Comparison of ENCODE assay signal across 14 cellular contexts in the genomic region with DNA sequence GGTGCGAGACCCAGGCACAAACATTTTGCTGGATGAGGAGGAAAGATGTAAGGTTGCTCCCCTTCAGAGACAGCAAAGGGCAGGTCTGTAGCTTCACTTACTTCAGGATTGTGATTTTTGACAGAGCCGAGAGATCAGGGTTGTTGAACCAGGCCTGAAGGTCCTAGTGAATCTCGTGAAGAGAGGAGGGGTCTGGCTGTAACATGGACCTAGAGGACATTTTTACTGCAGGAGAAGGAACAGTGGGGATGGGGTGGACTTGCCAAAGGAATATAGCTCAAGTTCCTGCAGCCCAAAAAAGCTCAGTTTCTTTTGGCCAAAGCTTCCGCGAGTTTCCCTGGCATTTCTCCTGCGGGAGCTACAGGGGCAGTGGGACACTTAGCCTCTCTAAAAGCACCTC. TPM values are rescaled to one million over a fixed set of nuclear protein-coding genes. Genes with fewer than 3 reads are reported as not detected.
DNase-seq lines count a peak whose midpoint lies in the region; ATAC-seq, FAIRE-seq and TF ChIP-seq lines count a peak whose summit lies in the region.
"Had no signal": no experiment of that assay in that cellular context is flagged by ENCODE, and none has a peak within 500 bp of the region (broad histone marks: within the 10 kb centered on the region; RNA-seq: fewer than 3 reads in every experiment).

No MANE protein-coding gene starts in this region.

- H3K27ac Mint-ChIP-seq in natural killer cell treated with Interleukin-12 subunit alpha and Interleukin-12 subunit beta and Interleukin-15 and Interleukin-18, amount 100 ng/mL, for 72 hours = no peak overlapping the region
- no peak overlapping the region for H3K27ac Mint-ChIP-seq in natural killer cell
- H3K27ac Mint-ChIP-seq in activated CD8-positive, alpha-beta memory T cell treated with anti-CD3 and anti-CD28 coated beads, Interleukin-2, amount 10 ng/mL, durations not matched to agents 7 days and 5 days = no peak overlapping the region
- H3K27ac Mint-ChIP-seq: activated CD4-positive, alpha-beta memory T cell treated with anti-CD3 and anti-CD28 coated beads, Interleukin-2, amount 10 ng/mL, durations not matched to agents 7 days and 5 days; activated naive CD8-positive, alpha-beta T cell treated with anti-CD3 and anti-CD28 coated beads, Interleukin-2, amount 50 U/mL, for 24 hours had no signal

- intact Hi-C loops in natural killer cell (cut with micrococcal nuclease) = no loop called here
- intact Hi-C loops in pancreas (cut with DNase I) = loop anchor here in 1 of 3 donors (10.0 kb wide), 1 partner anchor 127 kb away; no protein-coding TSS in a partner anchor
- intact Hi-C loops in mucosa of descending colon (cut with DNase I, micrococcal nuclease) = no loop called here

- no peaks in the 10 kb centered on the region for H3K36me3 Mint-ChIP-seq in natural killer cell treated with Interleukin-12 subunit alpha and Interleukin-12 subunit beta and Interleukin-15 and Interleukin-18, amount 100 ng/mL, for 72 hours
- H3K36me3 Mint-ChIP-seq in natural killer cell = no peaks in the 10 kb centered on the region
- no peaks in the 10 kb centered on the region for H3K36me3 Mint-ChIP-seq in activated CD8-positive, alpha-beta memory T cell treated with anti-CD3 and anti-CD28 coated beads, Interleukin-2, amount 10 ng/mL, durations not matched to agents 7 days and 5 days

- peaks cover 30 to 51% of the 10 kb centered on the region in 2 donors for H3K27me3 Mint-ChIP-seq in natural killer cell treated with Interleukin-12 subunit alpha and Interleukin-12 subunit beta and Interleukin-15 and Interleukin-18, amount 100 ng/mL, for 72 hours
- H3K27me3 Mint-ChIP-seq in natural killer cell (ENCODE audit: low read depth in 2 of 2) = peaks cover 36 to 51% of the 10 kb centered on the region in 2 donors
- H3K27me3 Mint-ChIP-seq in activated CD8-positive, alpha-beta memory T cell treated with anti-CD3 and anti-CD28 coated beads, Interleukin-2, amount 10 ng/mL, durations not matched to agents 7 days and 5 days = peaks cover 60% of the 10 kb centered on the region

- TF ChIP-seq CTCF in natural killer cell (IDR thresholded peaks at IDR 0.05) (no peak), foreskin keratinocyte (conservative IDR thresholded peaks at IDR 0.05) (no peak), pancreas (IDR thresholded peaks at IDR 0.05) (no peak), mucosa of descending colon (IDR thresholded peaks at IDR 0.05) (no peak)

- H3K9me3 ChIP-seq in pancreas = no peaks in the 10 kb centered on the region
- H3K9me3 ChIP-seq in mucosa of descending colon = no peaks in the 10 kb centered on the region

- CTCF ChIA-PET in activated CD8-positive, alpha-beta memory T cell treated with anti-CD3 and anti-CD28 coated beads, Interleukin-2, amount 10 ng/mL, durations not matched to agents 7 days and 5 days (lab: Charles Lee) = no interaction called here

- H3K27ac ChIP-seq in foreskin keratinocyte (peak overlapping the region; percentile 89), pancreas (peak overlapping the region; percentile 89 to 93 (median 92))

- no peaks in the 10 kb centered on the region for H3K36me3 ChIP-seq in pancreas
- H3K36me3 ChIP-seq in mucosa of descending colon (ENCODE audit: low read depth) = no peaks in the 10 kb centered on the region

- H3K4me1 Mint-ChIP-seq in natural killer cell treated with Interleukin-12 subunit alpha and Interleukin-12 subunit beta and Interleukin-15 and Interleukin-18, amount 100 ng/mL, for 72 hours (ENCODE audit: low read depth in 2 of 2) = no peaks in the 10 kb centered on the region
- H3K4me1 Mint-ChIP-seq in natural killer cell = no peaks in the 10 kb centered on the region
- no peaks in the 10 kb centered on the region for H3K4me1 Mint-ChIP-seq in activated CD8-positive, alpha-beta memory T cell treated with anti-CD3 and anti-CD28 coated beads, Interleukin-2, amount 10 ng/mL, durations not matched to agents 7 days and 5 days
- H3K4me1 Mint-ChIP-seq: activated CD4-positive, alpha-beta memory T cell treated with anti-CD3 and anti-CD28 coated beads, Interleukin-2, amount 10 ng/mL, durations not matched to agents 7 days and 5 days; activated naive CD8-positive, alpha-beta T cell treated with anti-CD3 and anti-CD28 coated beads, Interleukin-2, amount 50 U/mL, for 24 hours had no signal

- ATAC-seq in natural killer cell treated with Interleukin-12 subunit alpha and Interleukin-12 subunit beta and Interleukin-15 and Interleukin-18, amount 100 ng/mL, for 72 hours = no peak
- ATAC-seq in natural killer cell (no peak), foreskin keratinocyte (no peak), pancreas (no peak), mucosa of descending colon (no peak)
- no peak for ATAC-seq in activated CD8-positive, alpha-beta memory T cell treated with anti-CD3 and anti-CD28 coated beads, Interleukin-2, amount 10 ng/mL, durations not matched to agents 7 days and 5 days
- ATAC-seq: activated naive CD8-positive, alpha-beta T cell treated with anti-CD3 and anti-CD28 coated beads, Interleukin-2, amount 50 U/mL, for 24 hours had no signal

- no peak for DNase-seq in natural killer cell treated with Interleukin-12 subunit alpha and Interleukin-12 subunit beta and Interleukin-15 and Interleukin-18, amount 100 ng/mL, for 72 hours (ENCODE audit: low spot score)
- DNase-seq in natural killer cell (no peak), foreskin keratinocyte (no peak), pancreas (no peak), NCI-H510A (lab: John Stamatoyannopoulos, UW) (no peak), mucosa of descending colon (no peak), NCI-H2029 treated with DMSO at 0.1 percent for 48 hours (lab: John Stamatoyannopoulos, UW) (no peak)
- DNase-seq in activated CD8-positive, alpha-beta memory T cell treated with anti-CD3 and anti-CD28 coated beads, Interleukin-2, amount 10 ng/mL, durations not matched to agents 7 days and 5 days = no peak
- DNase-seq: activated CD4-positive, alpha-beta memory T cell treated with anti-CD3 and anti-CD28 coated beads, Interleukin-2, amount 10 ng/mL, durations not matched to agents 7 days and 5 days; activated naive CD8-positive, alpha-beta T cell treated with anti-CD3 and anti-CD28 coated beads, Interleukin-2, amount 50 U/mL, for 24 hours; KG1; NCI-H1930; occipital lobe; stimulated activated CD4-positive, alpha-beta T cell treated with anti-CD3 and anti-CD28 coated beads, Interleukin-4, amount 100 ng/mL, for 24 hours had no signal

- no peak for FAIRE-seq in pancreas (lab: Jason Lieb, UNC)

- H3K4me3 Mint-ChIP-seq in natural killer cell treated with Interleukin-12 subunit alpha and Interleukin-12 subunit beta and Interleukin-15 and Interleukin-18, amount 100 ng/mL, for 72 hours = peak overlapping the region; percentile 14
- H3K4me3 Mint-ChIP-seq in natural killer cell = no peak overlapping the region
- no peak overlapping the region for H3K4me3 Mint-ChIP-seq in activated CD8-positive, alpha-beta memory T cell treated with anti-CD3 and anti-CD28 coated beads, Interleukin-2, amount 10 ng/mL, durations not matched to agents 7 days and 5 days
- H3K4me3 Mint-ChIP-seq: activated CD4-positive, alpha-beta memory T cell treated with anti-CD3 and anti-CD28 coated beads, Interleukin-2, amount 10 ng/mL, durations not matched to agents 7 days and 5 days; activated naive CD8-positive, alpha-beta T cell treated with anti-CD3 and anti-CD28 coated beads, Interleukin-2, amount 50 U/mL, for 24 hours had no signal

- WGBS in pancreas, 2 donors = 63 to 68% methylated on average over 6 of the region's 6 CpGs

- peaks cover 19% of the 10 kb centered on the region for H3K4me1 ChIP-seq in foreskin keratinocyte
- peaks cover 0 to 7% (median 0%) of the 10 kb centered on the region in 3 donors for H3K4me1 ChIP-seq in pancreas
- no peaks in the 10 kb centered on the region for H3K4me1 ChIP-seq in mucosa of descending colon (ENCODE audit: low read depth)

- H3K9me3 Mint-ChIP-seq in natural killer cell treated with Interleukin-12 subunit alpha and Interleukin-12 subunit beta and Interleukin-15 and Interleukin-18, amount 100 ng/mL, for 72 hours = no peaks in the 10 kb centered on the region
- peaks cover 0 to 3% of the 10 kb centered on the region in 2 donors for H3K9me3 Mint-ChIP-seq in natural killer cell
- no peaks in the 10 kb centered on the region for H3K9me3 Mint-ChIP-seq in activated CD8-positive, alpha-beta memory T cell treated with anti-CD3 and anti-CD28 coated beads, Interleukin-2, amount 10 ng/mL, durations not matched to agents 7 days and 5 days (ENCODE audit: low read depth)
- H3K9me3 Mint-ChIP-seq: activated CD4-positive, alpha-beta memory T cell treated with anti-CD3 and anti-CD28 coated beads, Interleukin-2, amount 10 ng/mL, durations not matched to agents 7 days and 5 days; activated naive CD8-positive, alpha-beta T cell treated with anti-CD3 and anti-CD28 coated beads, Interleukin-2, amount 50 U/mL, for 24 hours had no signal

- H3K27me3 ChIP-seq in foreskin keratinocyte (no peaks in the 10 kb centered on the region), pancreas (no peaks in the 10 kb centered on the region)

- H3K4me3 ChIP-seq in pancreas (peak overlapping the region in 2 of 4 donors; percentile 83 to 97), mucosa of descending colon (no peak overlapping the region)

RNA-seq across cellular contexts. Expression of a gene that starts 1.0 kb away (rescaled TPM):
- not detected for total RNA-seq in natural killer cell treated with Interleukin-12 subunit alpha and Interleukin-12 subunit beta and Interleukin-15 and Interleukin-18, amount 100 ng/mL, for 72 hours
- total RNA-seq in natural killer cell (not detected), foreskin keratinocyte (156 and 161 TPM in 2 replicates), pancreas (10 to 100 TPM; 25.6 to 38.8 (median 34.8) TPM), mucosa of descending colon (10 to 100 TPM; 63.6 to 96.3 (median 72.5) TPM)
- polyA plus RNA-seq in foreskin keratinocyte (22.4 and 28.7 TPM in 2 replicates), pancreas (1 to 10 TPM; 5.5 to 6.5 TPM)
- not detected for total RNA-seq in activated CD8-positive, alpha-beta memory T cell treated with anti-CD3 and anti-CD28 coated beads, Interleukin-2, amount 10 ng/mL, durations not matched to agents 7 days and 5 days
- total RNA-seq: activated CD4-positive, alpha-beta memory T cell treated with anti-CD3 and anti-CD28 coated beads, Interleukin-2, amount 10 ng/mL, durations not matched to agents 7 days and 5 days had no signal

Comparison
In these comparisons a context has a peak if more than half of its experiments do, and no peak if none do; other contexts are left out.
1. RNA of a gene that starts 1.0 kb away (total RNA-seq): 156 to 161 TPM in foreskin keratinocyte, 63.6 to 96.3 TPM in mucosa of descending colon and 25.6 to 38.8 TPM in pancreas; not detected in natural killer cell treated with Interleukin-12 subunit alpha and Interleukin-12 subunit beta and Interleukin-15 and Interleukin-18, amount 100 ng/mL, for 72 hours, not detected in natural killer cell and not detected in activated CD8-positive, alpha-beta memory T cell treated with anti-CD3 and anti-CD28 coated beads, Interleukin-2, amount 10 ng/mL, durations not matched to agents 7 days and 5 days; every median in the first group is over 10 times any median in the second.